Comparison of ENCODE assay signal across 25 cellular contexts in the genomic region with DNA sequence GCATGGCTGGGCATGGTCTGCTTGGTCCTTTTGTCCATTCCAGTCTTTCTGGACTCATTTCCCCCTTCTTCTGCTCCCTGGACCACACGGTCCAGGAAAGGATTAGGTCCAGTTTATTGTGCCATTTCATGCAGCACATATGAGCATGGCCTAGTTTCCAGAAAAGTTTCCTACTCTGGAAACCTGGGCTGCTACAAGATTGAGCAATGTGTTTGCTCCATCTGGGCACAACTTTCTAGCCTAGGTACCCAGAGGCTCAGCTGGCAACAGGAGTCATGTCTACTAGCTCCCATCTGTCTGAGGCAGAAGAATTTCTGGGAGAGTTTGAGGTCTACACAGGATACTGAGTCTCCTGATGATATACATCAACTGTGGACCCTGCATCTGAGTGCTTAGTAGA. TPM values are rescaled to one million over a fixed set of nuclear protein-coding genes. Genes with fewer than 3 reads are reported as not detected.
DNase-seq lines count a peak whose midpoint lies in the region; ATAC-seq and TF ChIP-seq lines count a peak whose summit lies in the region.
"Had no signal": no experiment of that assay in that cellular context is flagged by ENCODE, and none has a peak within 500 bp of the region (broad histone marks: within the 10 kb centered on the region; RNA-seq: fewer than 3 reads in every experiment).

No MANE protein-coding gene starts in this region.

- no peak overlapping the region for H3K4me3 Mint-ChIP-seq in activated CD8-positive, alpha-beta T cell treated with anti-CD3 and anti-CD28 coated beads for 36 hours
- H3K4me3 Mint-ChIP-seq in activated CD8-positive, alpha-beta T cell treated with anti-CD3 and anti-CD28 coated beads, Interleukin-2, amount 10 ng/mL, durations not matched to agents 7 days and 5 days: no peak overlapping the region
- H3K4me3 Mint-ChIP-seq in T-helper 17 cell (peak overlapping the region; percentile 64), neural progenitor cell (no peak overlapping the region)
- H3K4me3 Mint-ChIP-seq: activated CD4-positive, alpha-beta T cell treated with anti-CD3 and anti-CD28 coated beads, Interleukin-2, amount 10 ng/mL, durations not matched to agents 7 days and 5 days; activated naive CD4-positive, alpha-beta T cell treated with anti-CD3 and anti-CD28 coated beads, Interleukin-2, amount 50 U/mL, for 24 hours; activated T-helper 1 cell treated with anti-CD3 and anti-CD28 coated beads, Interleukin-12 subunit alpha, Interleukin-12 subunit beta, Interleukin-2, Interleukin-4 antibody, amounts not matched to agents 30 ng/mL and 10 ng/mL and 1 ng/mL, durations not matched to agents 14 hours and 24 hours and 36 hours; CD4-positive, alpha-beta T cell; WTC11 had no signal

- no peaks in the 10 kb centered on the region for H3K36me3 ChIP-seq in neural progenitor cell
- no peaks in the 10 kb centered on the region for H3K36me3 ChIP-seq in suprapubic skin
- H3K36me3 ChIP-seq in esophagus squamous epithelium: no peaks in the 10 kb centered on the region
- H3K36me3 ChIP-seq: Peyer's patch had no signal

- H3K4me3 ChIP-seq in neural progenitor cell (no peak overlapping the region), suprapubic skin (no peak overlapping the region), esophagus squamous epithelium (no peak overlapping the region)
- H3K4me3 ChIP-seq: hepatocyte, Peyer's patch had no signal

- peaks cover 18% of the 10 kb centered on the region for H3K4me1 Mint-ChIP-seq in activated CD8-positive, alpha-beta T cell treated with anti-CD3 and anti-CD28 coated beads for 36 hours (ENCODE audit: low read depth)
- H3K4me1 Mint-ChIP-seq in activated CD8-positive, alpha-beta T cell treated with anti-CD3 and anti-CD28 coated beads, Interleukin-2, amount 10 ng/mL, durations not matched to agents 7 days and 5 days (ENCODE audit: low read depth): peaks cover 18% of the 10 kb centered on the region
- H3K4me1 Mint-ChIP-seq in T-helper 17 cell: peaks cover 23% of the 10 kb centered on the region
- H3K4me1 Mint-ChIP-seq in neural progenitor cell: peaks cover 11% of the 10 kb centered on the region

- peaks cover 6% of the 10 kb centered on the region for H3K27me3 Mint-ChIP-seq in activated CD8-positive, alpha-beta T cell treated with anti-CD3 and anti-CD28 coated beads for 36 hours
- peaks cover 11% of the 10 kb centered on the region for H3K27me3 Mint-ChIP-seq in activated CD8-positive, alpha-beta T cell treated with anti-CD3 and anti-CD28 coated beads, Interleukin-2, amount 10 ng/mL, durations not matched to agents 7 days and 5 days (ENCODE audit: low read depth)
- H3K27me3 Mint-ChIP-seq in T-helper 17 cell (peaks cover 10% of the 10 kb centered on the region), neural progenitor cell (ENCODE audit: insufficient read depth, low read depth) (peaks cover 12% of the 10 kb centered on the region)
- H3K27me3 Mint-ChIP-seq: activated naive CD4-positive, alpha-beta T cell treated with anti-CD3 and anti-CD28 coated beads, Interleukin-2, amount 50 U/mL, for 24 hours; CD4-positive, alpha-beta T cell had no signal

- no peaks in the 10 kb centered on the region for H3K79me2 ChIP-seq in neural progenitor cell (ENCODE audit: low read depth)
- H3K79me2 ChIP-seq: hepatocyte had no signal

- no peak for TF ChIP-seq POLR2A in suprapubic skin (IDR thresholded peaks at IDR 0.05)
- no peak for TF ChIP-seq POLR2A in esophagus squamous epithelium (IDR thresholded peaks at IDR 0.05)

- TF ChIP-seq CTCF in activated CD8-positive, alpha-beta T cell treated with anti-CD3 and anti-CD28 coated beads for 36 hours (IDR thresholded peaks at IDR 0.05): no peak
- TF ChIP-seq CTCF in neural progenitor cell (IDR thresholded peaks at IDR 0.05) (no peak), suprapubic skin (IDR thresholded peaks at IDR 0.05) (no peak), esophagus squamous epithelium (IDR thresholded peaks at IDR 0.05) (no peak)

- TF ChIP-seq EP300 in suprapubic skin (IDR thresholded peaks at IDR 0.05): no peak

- no peak for DNase-seq in activated CD8-positive, alpha-beta T cell treated with anti-CD3 and anti-CD28 coated beads for 36 hours
- DNase-seq in activated CD8-positive, alpha-beta T cell treated with anti-CD3 and anti-CD28 coated beads, Interleukin-2, amount 10 ng/mL, durations not matched to agents 7 days and 5 days: no peak
- DNase-seq in T-helper 17 cell (no peak), neural progenitor cell (ENCODE audit: low spot score) (no peak), suprapubic skin (ENCODE audit: low spot score in 2 of 2) (no peak), esophagus squamous epithelium (lab: John Stamatoyannopoulos, UW) (no peak)
- DNase-seq: activated CD4-positive, alpha-beta T cell treated with anti-CD3 and anti-CD28 coated beads, Interleukin-2, amount 10 ng/mL, durations not matched to agents 7 days and 5 days; CD4-positive, alpha-beta T cell; H7; NCI-H1105 treated with DMSO at 0.1 percent for 48 hours; NCI-H2029; NCI-H524 treated with DMSO at 0.1 percent for 48 hours; NK-92 treated with Interleukin-12 subunit alpha and Interleukin-12 subunit beta, amount 100 ng/mL, for 24 hours; Peyer's patch; retina; SIG-M5; T1000 had no signal

- H3K27ac ChIP-seq in neural progenitor cell (no peak overlapping the region), suprapubic skin (peak overlapping the region; percentile 54), esophagus squamous epithelium (peak overlapping the region in 2 of 4 donors; percentile 32 to 61)
- H3K27ac ChIP-seq: 22Rv1, hepatocyte, Peyer's patch had no signal

- H3K27ac Mint-ChIP-seq in activated CD8-positive, alpha-beta T cell treated with anti-CD3 and anti-CD28 coated beads for 36 hours: peak overlapping the region; percentile 26
- no peak overlapping the region for H3K27ac Mint-ChIP-seq in activated CD8-positive, alpha-beta T cell treated with anti-CD3 and anti-CD28 coated beads, Interleukin-2, amount 10 ng/mL, durations not matched to agents 7 days and 5 days
- peak overlapping the region; percentile 77 for H3K27ac Mint-ChIP-seq in T-helper 17 cell
- H3K27ac Mint-ChIP-seq in neural progenitor cell: no peak overlapping the region
- H3K27ac Mint-ChIP-seq: activated CD4-positive, alpha-beta T cell treated with anti-CD3 and anti-CD28 coated beads, Interleukin-2, amount 10 ng/mL, durations not matched to agents 7 days and 5 days; activated naive CD4-positive, alpha-beta T cell treated with anti-CD3 and anti-CD28 coated beads, Interleukin-2, amount 50 U/mL, for 24 hours; activated T-helper 1 cell treated with anti-CD3 and anti-CD28 coated beads, Interleukin-12 subunit alpha, Interleukin-12 subunit beta, Interleukin-2, Interleukin-4 antibody, amounts not matched to agents 30 ng/mL and 10 ng/mL and 1 ng/mL, durations not matched to agents 14 hours and 24 hours and 36 hours; CD4-positive, alpha-beta T cell; WTC11 had no signal

- H3K4me1 ChIP-seq in neural progenitor cell (peaks cover 3% of the 10 kb centered on the region), suprapubic skin (peaks cover 41% of the 10 kb centered on the region), esophagus squamous epithelium (peaks cover 0 to 49% (median 12%) of the 10 kb centered on the region in 3 donors)
- H3K4me1 ChIP-seq: Peyer's patch had no signal

- H3K9me3 Mint-ChIP-seq in activated CD8-positive, alpha-beta T cell treated with anti-CD3 and anti-CD28 coated beads for 36 hours: no peaks in the 10 kb centered on the region
- no peaks in the 10 kb centered on the region for H3K9me3 Mint-ChIP-seq in activated CD8-positive, alpha-beta T cell treated with anti-CD3 and anti-CD28 coated beads, Interleukin-2, amount 10 ng/mL, durations not matched to agents 7 days and 5 days (ENCODE audit: insufficient read depth)
- no peaks in the 10 kb centered on the region for H3K9me3 Mint-ChIP-seq in neural progenitor cell
- H3K9me3 Mint-ChIP-seq: activated CD4-positive, alpha-beta T cell treated with anti-CD3 and anti-CD28 coated beads, Interleukin-2, amount 10 ng/mL, durations not matched to agents 7 days and 5 days; activated naive CD4-positive, alpha-beta T cell treated with anti-CD3 and anti-CD28 coated beads, Interleukin-2, amount 50 U/mL, for 24 hours; activated T-helper 1 cell treated with anti-CD3 and anti-CD28 coated beads, Interleukin-12 subunit alpha, Interleukin-12 subunit beta, Interleukin-2, Interleukin-4 antibody, amounts not matched to agents 30 ng/mL and 10 ng/mL and 1 ng/mL, durations not matched to agents 14 hours and 24 hours and 36 hours; CD4-positive, alpha-beta T cell; WTC11 had no signal

- peak overlapping the region; percentile 18 for H2AFZ ChIP-seq in neural progenitor cell (replicated peaks)
- H2AFZ ChIP-seq: hepatocyte had no signal

- H3K4me2 ChIP-seq in neural progenitor cell: no peak overlapping the region
- H3K4me2 ChIP-seq: hepatocyte had no signal

- POLR2A ChIA-PET in activated CD8-positive, alpha-beta T cell treated with anti-CD3 and anti-CD28 coated beads for 36 hours (lab: Charles Lee): interaction anchor here (0.7 to 5.5 kb wide), 6 partner anchors 8 to 67 kb away, joined by 3 to 31 read pairs (median 6); partner anchors contain the start of gene BTG2
- POLR2A ChIA-PET in activated CD8-positive, alpha-beta T cell treated with anti-CD3 and anti-CD28 coated beads, Interleukin-2, amount 10 ng/mL, durations not matched to agents 7 days and 5 days (lab: Charles Lee): interaction anchor here (0.6 to 2.4 kb wide), 7 partner anchors 9 to 69 kb away, joined by 3 to 11 read pairs (median 4); no protein-coding TSS in a partner anchor

- no peaks in the 10 kb centered on the region for H4K20me1 ChIP-seq in neural progenitor cell (ENCODE audit: low read depth)

- intact Hi-C loops in activated CD8-positive, alpha-beta T cell treated with anti-CD3 and anti-CD28 coated beads for 36 hours (cut with micrococcal nuclease): no loop called here
- intact Hi-C loops in esophagus squamous epithelium (cut with DNase I): loop anchor here (2.0 kb wide), 1 partner anchor 63 kb away; no protein-coding TSS in a partner anchor

- no peaks in the 10 kb centered on the region for H3F3A ChIP-seq in neural progenitor cell (ENCODE audit: low read depth)

- H3K27me3 ChIP-seq in neural progenitor cell (peaks cover 17% of the 10 kb centered on the region), suprapubic skin (no peaks in the 10 kb centered on the region), esophagus squamous epithelium (no peaks in the 10 kb centered on the region)
- H3K27me3 ChIP-seq: hepatocyte, Peyer's patch had no signal

- H3K9ac ChIP-seq in neural progenitor cell: no peak overlapping the region

- H3K36me3 Mint-ChIP-seq in activated CD8-positive, alpha-beta T cell treated with anti-CD3 and anti-CD28 coated beads for 36 hours (ENCODE audit: low read depth): no peaks in the 10 kb centered on the region
- no peaks in the 10 kb centered on the region for H3K36me3 Mint-ChIP-seq in activated CD8-positive, alpha-beta T cell treated with anti-CD3 and anti-CD28 coated beads, Interleukin-2, amount 10 ng/mL, durations not matched to agents 7 days and 5 days (ENCODE audit: low read depth)
- H3K36me3 Mint-ChIP-seq in T-helper 17 cell (ENCODE audit: low read depth): no peaks in the 10 kb centered on the region
- H3K36me3 Mint-ChIP-seq in neural progenitor cell: no peaks in the 10 kb centered on the region
- H3K36me3 Mint-ChIP-seq: activated naive CD4-positive, alpha-beta T cell treated with anti-CD3 and anti-CD28 coated beads, Interleukin-2, amount 50 U/mL, for 24 hours; WTC11 had no signal

- H3K9me3 ChIP-seq in T-helper 17 cell (ENCODE audit: control insufficient read depth, low read length, poor library complexity, severe bottlenecking) (no peaks in the 10 kb centered on the region), neural progenitor cell (ENCODE audit: low read depth) (no peaks in the 10 kb centered on the region), suprapubic skin (no peaks in the 10 kb centered on the region), esophagus squamous epithelium (no peaks in the 10 kb centered on the region)
- H3K9me3 ChIP-seq: Peyer's patch had no signal

- CTCF ChIA-PET in activated CD8-positive, alpha-beta T cell treated with anti-CD3 and anti-CD28 coated beads for 36 hours (lab: Charles Lee): interaction anchor here (0.6 to 24.8 kb wide), 11 partner anchors 9 to 171 kb away, joined by 3 to 1114 read pairs (median 21); partner anchors contain the start of genes BTG2 and FMOD
- CTCF ChIA-PET in activated CD8-positive, alpha-beta T cell treated with anti-CD3 and anti-CD28 coated beads, Interleukin-2, amount 10 ng/mL, durations not matched to agents 7 days and 5 days (lab: Charles Lee): interaction anchor here (1.4 to 31.1 kb wide), 10 partner anchors 9 to 152 kb away, joined by 4 to 841 read pairs (median 78); partner anchors contain the start of gene BTG2

- no peak for ATAC-seq in activated CD8-positive, alpha-beta T cell treated with anti-CD3 and anti-CD28 coated beads for 36 hours
- ATAC-seq in activated CD8-positive, alpha-beta T cell treated with anti-CD3 and anti-CD28 coated beads, Interleukin-2, amount 10 ng/mL, durations not matched to agents 7 days and 5 days: no peak
- ATAC-seq in T-helper 17 cell (no peak), HG03439 (IDR thresholded peaks at IDR 0.05; ENCODE audit: unreplicated experiment) (no peak), HG03432 (IDR thresholded peaks at IDR 0.05; ENCODE audit: unreplicated experiment) (no peak)
- ATAC-seq: WTC11 had no signal

- WGBS in suprapubic skin: 25% methylated on average over 1 of the region's 1 CpG
- WGBS in esophagus squamous epithelium, 2 donors: 25 to 33% methylated on average over 1 of the region's 1 CpG

RNA-seq across cellular contexts. Expression of gene FMOD, which starts 14.8 kb away (rescaled TPM):
- 1 to 10 TPM; 1.4 to 2.4 TPM for total RNA-seq in activated CD8-positive, alpha-beta T cell treated with anti-CD3 and anti-CD28 coated beads for 36 hours
- not detected for total RNA-seq in activated CD8-positive, alpha-beta T cell treated with anti-CD3 and anti-CD28 coated beads, Interleukin-2, amount 10 ng/mL, durations not matched to agents 7 days and 5 days
- not detected for total RNA-seq in T-helper 17 cell
- 0.19 TPM in 1 of 2 replicates, not detected in the other for total RNA-seq in neural progenitor cell (ENCODE audit: low replicate concordance)
- total RNA-seq in suprapubic skin: 10 to 100 TPM; 13.3 to 36.6 (median 22.9) TPM
- total RNA-seq in esophagus squamous epithelium: 10 to 100 TPM in 2 of 4 donors, 1 to 10 TPM in 2; 4.3 to 29.9 (median 9.9) TPM
- total RNA-seq: activated CD4-positive, alpha-beta T cell treated with anti-CD3 and anti-CD28 coated beads, Interleukin-2, amount 10 ng/mL, durations not matched to agents 7 days and 5 days; CD4-positive, alpha-beta T cell; H7; M059J had no signal

RNA-seq across cellular contexts. Expression of gene BTG2, which starts 30.8 kb away (rescaled TPM):
- total RNA-seq in activated CD8-positive, alpha-beta T cell treated with anti-CD3 and anti-CD28 coated beads for 36 hours: 100 to 1,000 TPM; 115 TPM
- 10 to 100 TPM; 58.6 to 58.9 TPM for total RNA-seq in activated CD8-positive, alpha-beta T cell treated with anti-CD3 and anti-CD28 coated beads, Interleukin-2, amount 10 ng/mL, durations not matched to agents 7 days and 5 days
- total RNA-seq in T-helper 17 cell (100 to 1,000 TPM; 584 to 606 TPM), neural progenitor cell (ENCODE audit: low replicate concordance) (26.5 and 47.6 TPM in 2 replicates), suprapubic skin (100 to 1,000 TPM; 160 to 319 (median 193) TPM), esophagus squamous epithelium (10 to 100 TPM; 29.7 to 46.2 (median 41.3) TPM)

Comparison
In these comparisons a context has a peak if more than half of its experiments do, and no peak if none do; other contexts are left out.
1. H3K27ac Mint-ChIP-seq: peak in activated CD8-positive, alpha-beta T cell treated with anti-CD3 and anti-CD28 coated beads for 36 hours (single experiment) and T-helper 17 cell (single experiment); none in activated CD8-positive, alpha-beta T cell treated with anti-CD3 and anti-CD28 coated beads, Interleukin-2, amount 10 ng/mL, durations not matched to agents 7 days and 5 days (single experiment) and neural progenitor cell (single experiment).